ENCODE assay signal across 18 cellular contexts in genomic region chr5:171616002-171616780, GRCh38.
"Had no signal": no experiment of that assay in that cellular context is flagged by ENCODE, and none has a peak within 500 bp of the region (broad histone marks: within the 10 kb centered on the region; RNA-seq: fewer than 3 reads in every experiment).

No MANE protein-coding gene starts in this region.

- H3K4me2 ChIP-seq: smooth muscle cell had no signal

- H3K27me3 ChIP-seq: ovary, vagina had no signal

- DNase-seq: activated CD4-positive, alpha-beta T cell treated with anti-CD3 and anti-CD28 coated beads, Interleukin-2, amount 10 ng/mL, durations not matched to agents 7 days and 5 days; activated effector memory CD4-positive, alpha-beta T cell treated with anti-CD3 and anti-CD28 coated beads, Interleukin-2, amount 50 U/mL, for 16 hours; activated T-cell treated with anti-CD3 and anti-CD28 coated beads, Interleukin-2, amount 50 U/mL, for 72 hours; foreskin keratinocyte; hippocampal formation; mucosa of descending colon; naive B cell; ovary; psoas muscle; stimulated activated CD4-positive, alpha-beta T cell treated with anti-CD3 and anti-CD28 coated beads, Interleukin-4, amount 100 ng/mL, for 1 hour; stimulated activated naive CD8-positive, alpha-beta T cell treated with anti-CD3 and anti-CD28 coated beads, Interleukin-15, amount 100 ng/mL, for 72 hours; T-cell; transverse colon had no signal

- H3K27ac Mint-ChIP-seq: activated CD4-positive, alpha-beta T cell treated with anti-CD3 and anti-CD28 coated beads, Interleukin-2, amount 10 ng/mL, durations not matched to agents 7 days and 5 days; activated naive CD8-positive, alpha-beta T cell; activated T-cell treated with anti-CD3 and anti-CD28 coated beads, Interleukin-2, amount 50 U/mL, for 72 hours; naive B cell; stimulated activated naive CD8-positive, alpha-beta T cell treated with anti-CD3 and anti-CD28 coated beads, Interleukin-15, amount 100 ng/mL, for 72 hours; T-cell had no signal

- H3K27ac ChIP-seq: foreskin keratinocyte, left ventricle myocardium inferior, ovary, psoas muscle, suprapubic skin, transverse colon, vagina had no signal

- ATAC-seq: activated T-cell treated with anti-CD3 and anti-CD28 coated beads, Interleukin-2, amount 50 U/mL, for 72 hours; psoas muscle; stimulated activated naive CD8-positive, alpha-beta T cell treated with anti-CD3 and anti-CD28 coated beads, Interleukin-15, amount 100 ng/mL, for 72 hours; T-cell had no signal

- H3K9me3 ChIP-seq: left ventricle myocardium inferior, mucosa of descending colon, psoas muscle, suprapubic skin, transverse colon, vagina had no signal

- H3K9me3 Mint-ChIP-seq: activated CD4-positive, alpha-beta T cell treated with anti-CD3 and anti-CD28 coated beads, Interleukin-2, amount 10 ng/mL, durations not matched to agents 7 days and 5 days; activated T-cell treated with anti-CD3 and anti-CD28 coated beads, Interleukin-2, amount 50 U/mL, for 72 hours; stimulated activated naive CD8-positive, alpha-beta T cell treated with anti-CD3 and anti-CD28 coated beads, Interleukin-15, amount 100 ng/mL, for 72 hours; T-cell had no signal

- H3K36me3 ChIP-seq: left ventricle myocardium inferior, ovary, suprapubic skin, transverse colon, vagina had no signal

- H3K4me1 Mint-ChIP-seq: activated CD4-positive, alpha-beta T cell treated with anti-CD3 and anti-CD28 coated beads, Interleukin-2, amount 10 ng/mL, durations not matched to agents 7 days and 5 days; naive B cell; stimulated activated naive CD8-positive, alpha-beta T cell treated with anti-CD3 and anti-CD28 coated beads, Interleukin-15, amount 100 ng/mL, for 72 hours; T-cell had no signal

- H3K36me3 Mint-ChIP-seq: activated naive CD8-positive, alpha-beta T cell; naive B cell; T-cell had no signal

- H3K4me1 ChIP-seq: foreskin keratinocyte, psoas muscle, transverse colon, vagina had no signal

- H3K4me3 ChIP-seq: left ventricle myocardium inferior, mucosa of descending colon, ovary, psoas muscle, smooth muscle cell, suprapubic skin, transverse colon, vagina had no signal

- H3K4me3 Mint-ChIP-seq: activated CD4-positive, alpha-beta T cell treated with anti-CD3 and anti-CD28 coated beads, Interleukin-2, amount 10 ng/mL, durations not matched to agents 7 days and 5 days; activated naive CD8-positive, alpha-beta T cell; activated T-cell treated with anti-CD3 and anti-CD28 coated beads, Interleukin-2, amount 50 U/mL, for 72 hours; stimulated activated naive CD8-positive, alpha-beta T cell treated with anti-CD3 and anti-CD28 coated beads, Interleukin-15, amount 100 ng/mL, for 72 hours; T-cell had no signal
